Comparison of ENCODE assay signal across 17 cellular contexts in the genomic region with DNA sequence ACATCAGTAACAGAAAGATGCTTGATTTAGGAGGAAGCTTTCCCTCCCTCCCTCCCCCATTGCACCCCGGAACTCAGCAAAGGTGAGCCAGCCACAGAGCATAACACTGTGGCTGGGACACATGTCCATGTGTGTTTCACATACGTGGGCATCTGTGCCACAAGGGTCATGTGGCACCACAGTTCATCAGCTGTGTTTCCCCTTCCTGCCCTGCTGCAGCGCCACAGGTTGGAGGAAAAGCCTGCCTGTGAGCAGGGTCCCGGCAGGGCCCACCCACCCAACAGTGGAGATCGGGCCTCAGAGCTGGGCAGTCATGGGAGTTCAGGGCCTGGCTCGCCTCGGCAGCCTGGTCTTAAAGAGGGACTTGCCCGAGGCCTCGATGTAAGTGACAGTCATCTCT. TPM values are rescaled to one million over a fixed set of nuclear protein-coding genes. Genes with fewer than 3 reads are reported as not detected.
"Had no signal": no experiment of that assay in that cellular context is flagged by ENCODE, and none has a peak within 500 bp of the region (broad histone marks: within the 10 kb centered on the region; RNA-seq: fewer than 3 reads in every experiment).

No MANE protein-coding gene starts in this region.

- H3K27ac Mint-ChIP-seq: endodermal cell; natural killer cell treated with Interleukin-12 subunit alpha and Interleukin-12 subunit beta and Interleukin-15 and Interleukin-18, amount 100 ng/mL, for 72 hours; progenitor cell of endocrine pancreas; T-helper 17 cell; WTC11 had no signal

- H3K36me3 Mint-ChIP-seq: activated naive CD4-positive, alpha-beta T cell treated with anti-CD3 and anti-CD28 coated beads, Interleukin-2, amount 50 U/mL, for 72 hours; natural killer cell treated with Interleukin-12 subunit alpha and Interleukin-12 subunit beta and Interleukin-15 and Interleukin-18, amount 100 ng/mL, for 72 hours; WTC11 had no signal

- H3K4me1 Mint-ChIP-seq: endodermal cell had no signal

- ATAC-seq: lower lobe of right lung; mucosa of descending colon; natural killer cell treated with Interleukin-12 subunit alpha and Interleukin-12 subunit beta and Interleukin-15 and Interleukin-18, amount 100 ng/mL, for 72 hours; right cardiac atrium; T-helper 17 cell; WTC11 had no signal

- H3K4me3 Mint-ChIP-seq: endodermal cell; natural killer cell treated with Interleukin-12 subunit alpha and Interleukin-12 subunit beta and Interleukin-15 and Interleukin-18, amount 100 ng/mL, for 72 hours; T-helper 17 cell; WTC11 had no signal

- H3K9me3 Mint-ChIP-seq: activated naive CD4-positive, alpha-beta T cell treated with anti-CD3 and anti-CD28 coated beads, Interleukin-2, amount 50 U/mL, for 72 hours; natural killer cell treated with Interleukin-12 subunit alpha and Interleukin-12 subunit beta and Interleukin-15 and Interleukin-18, amount 100 ng/mL, for 72 hours; WTC11 had no signal

- DNase-seq: activated CD8-positive, alpha-beta memory T cell treated with anti-CD3 and anti-CD28 coated beads, Interleukin-2, amount 50 U/mL, for 4 hours; activated effector memory CD4-positive, alpha-beta T cell treated with Interleukin-2 at 50 U/mL for 16 hours; anterior cingulate cortex; endodermal cell; erythroblast; lower lobe of right lung; mucosa of descending colon; nucleus accumbens; right cardiac atrium; small intestine; stimulated activated naive CD4-positive, alpha-beta T cell; T-helper 17 cell had no signal

- H3K27me3 Mint-ChIP-seq: natural killer cell treated with Interleukin-12 subunit alpha and Interleukin-12 subunit beta and Interleukin-15 and Interleukin-18, amount 100 ng/mL, for 72 hours; T-helper 17 cell had no signal

RNA-seq across cellular contexts. Expression of gene CNN1, which starts 36.0 kb away (rescaled TPM):
- total RNA-seq: activated naive CD4-positive, alpha-beta T cell treated with anti-CD3 and anti-CD28 coated beads, Interleukin-2, amount 50 U/mL, for 72 hours; dermis microvascular lymphatic vessel endothelial cell; natural killer cell treated with Interleukin-12 subunit alpha and Interleukin-12 subunit beta and Interleukin-15 and Interleukin-18, amount 100 ng/mL, for 72 hours had no signal
